In the genomic region with DNA sequence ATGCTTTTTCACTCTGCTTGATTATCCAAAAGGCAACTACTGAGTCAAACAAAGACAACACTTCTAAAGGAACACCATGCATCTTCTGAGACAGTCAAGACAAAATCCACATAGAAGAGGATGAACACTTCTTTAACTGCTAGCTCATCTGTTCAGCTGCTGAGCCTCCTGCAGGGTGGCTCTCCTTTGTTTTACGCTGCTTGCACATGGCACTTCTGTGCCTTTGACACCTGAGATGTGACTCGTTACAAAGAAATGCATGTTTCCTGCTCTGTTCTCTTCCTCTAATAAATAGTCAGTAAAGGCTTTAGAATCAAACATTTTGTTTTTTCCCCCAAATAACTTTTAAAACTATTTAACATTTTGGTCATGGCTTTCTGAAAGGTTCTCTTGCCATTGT, we compare ENCODE assay signal across 23 cellular contexts.
"Had no signal": no experiment of that assay in that cellular context is flagged by ENCODE, and none has a peak within 500 bp of the region (broad histone marks: within the 10 kb centered on the region; RNA-seq: fewer than 3 reads in every experiment).

No MANE protein-coding gene starts in this region.

- ATAC-seq: esophagus mucosa; heart left ventricle; left cardiac atrium; left ventricle myocardium superior; naive thymus-derived CD4-positive, alpha-beta T cell; sciatic nerve; stimulated activated memory B cell treated with anti-CD40 and anti-IgM and Interleukin-4, amounts not matched to agents 10 μg/mL and 1 μg/mL and 100 μg/mL, for 72 hours; upper lobe of right lung had no signal

- H3K9me3 ChIP-seq: heart left ventricle, neutrophil, spleen, testis, tibial nerve, upper lobe of right lung, vagina had no signal

- H3K4me3 ChIP-seq: dorsolateral prefrontal cortex, heart left ventricle, spleen, testis, tibial nerve, upper lobe of right lung, vagina had no signal

- H3K27ac Mint-ChIP-seq: immature natural killer cell; naive thymus-derived CD4-positive, alpha-beta T cell; nephron progenitor cell; stimulated activated memory B cell treated with anti-CD40 and anti-IgM and Interleukin-4, amounts not matched to agents 10 μg/mL and 1 μg/mL and 100 μg/mL, for 72 hours; stimulated activated naive CD8-positive, alpha-beta T cell treated with anti-CD3 and anti-CD28 coated beads, Interleukin-15, Interleukin-2, amounts not matched to agents 100 ng/mL and 50 ng/mL, for 24 hours had no signal

- H3K27me3 ChIP-seq: dorsolateral prefrontal cortex, heart left ventricle, neutrophil, spleen, testis, tibial nerve, upper lobe of right lung, vagina had no signal

- H3K4me1 Mint-ChIP-seq: immature natural killer cell; naive thymus-derived CD4-positive, alpha-beta T cell; nephron progenitor cell; stimulated activated memory B cell treated with anti-CD40 and anti-IgM and Interleukin-4, amounts not matched to agents 10 μg/mL and 1 μg/mL and 100 μg/mL, for 72 hours had no signal

- H3K36me3 Mint-ChIP-seq: immature natural killer cell; stimulated activated memory B cell treated with anti-CD40 and anti-IgM and Interleukin-4, amounts not matched to agents 10 μg/mL and 1 μg/mL and 100 μg/mL, for 72 hours had no signal

- H3K27me3 Mint-ChIP-seq: stimulated activated memory B cell treated with anti-CD40 and anti-IgM and Interleukin-4, amounts not matched to agents 10 μg/mL and 1 μg/mL and 100 μg/mL, for 72 hours; stimulated activated naive CD8-positive, alpha-beta T cell treated with anti-CD3 and anti-CD28 coated beads, Interleukin-15, Interleukin-2, amounts not matched to agents 100 ng/mL and 50 ng/mL, for 24 hours had no signal

- H3K9me3 Mint-ChIP-seq: nephron progenitor cell had no signal

- DNase-seq: cortex of kidney; dorsolateral prefrontal cortex; effector CD8-positive, alpha-beta T cell; heart left ventricle; hippocampal formation; immature natural killer cell; left cardiac atrium; left ventricle myocardium superior; naive thymus-derived CD4-positive, alpha-beta T cell; nephron progenitor cell; spleen; stimulated activated CD4-positive, alpha-beta T cell treated with anti-CD3 and anti-CD28 coated beads, Interleukin-15, amount 100 ng/mL, for 24 hours; stimulated activated CD4-positive, alpha-beta T cell treated with anti-CD3 and anti-CD28 coated beads, Interleukin-1b, Interleukin-23, amount 100 ng/mL, for 48 hours; stimulated activated CD4-positive, alpha-beta T cell treated with anti-CD3 and anti-CD28 coated beads, Interleukin-4, amount 100 ng/mL, for 24 hours; testis; upper lobe of right lung had no signal

- H3K4me3 Mint-ChIP-seq: immature natural killer cell; naive thymus-derived CD4-positive, alpha-beta T cell; nephron progenitor cell; stimulated activated memory B cell treated with anti-CD40 and anti-IgM and Interleukin-4, amounts not matched to agents 10 μg/mL and 1 μg/mL and 100 μg/mL, for 72 hours; stimulated activated naive CD8-positive, alpha-beta T cell treated with anti-CD3 and anti-CD28 coated beads, Interleukin-15, Interleukin-2, amounts not matched to agents 100 ng/mL and 50 ng/mL, for 24 hours had no signal

- H3K27ac ChIP-seq: dorsolateral prefrontal cortex, heart left ventricle, neutrophil, spleen, testis, tibial nerve, upper lobe of right lung, vagina had no signal

- H3K4me1 ChIP-seq: heart left ventricle, spleen, testis, tibial nerve, upper lobe of right lung, vagina had no signal

- H3K36me3 ChIP-seq: heart left ventricle, neutrophil, spleen, tibial nerve, upper lobe of right lung, vagina had no signal
